In the genomic region with DNA sequence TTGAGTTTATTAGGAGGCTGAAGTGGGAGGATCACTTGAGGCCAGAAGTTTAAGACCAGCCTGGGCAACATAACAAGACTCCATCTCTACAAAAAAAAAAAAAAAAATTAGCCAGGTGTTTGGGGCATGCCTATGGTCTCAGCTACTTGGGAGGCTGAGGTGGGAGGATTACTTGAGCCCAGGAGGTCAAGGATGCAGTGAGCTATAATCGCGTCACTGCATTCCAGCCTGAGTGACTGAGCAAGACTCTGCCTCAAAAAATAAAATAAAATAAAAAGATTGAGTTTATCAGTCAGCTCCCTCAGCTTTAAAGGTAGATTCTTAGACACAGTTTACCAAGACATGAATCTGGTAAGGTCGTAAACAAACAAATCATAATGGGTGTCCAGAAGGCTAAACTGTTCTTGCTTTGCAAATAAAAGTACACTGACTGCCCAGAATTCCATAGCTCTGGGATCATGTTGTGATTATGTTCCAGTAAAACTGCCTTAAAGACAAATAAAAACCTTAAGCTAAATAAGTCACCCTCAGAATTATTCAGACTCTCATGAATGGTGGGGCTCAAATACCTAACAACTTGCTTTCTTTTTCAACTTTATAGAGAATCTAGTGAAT, we compare ENCODE assay signal across 22 cellular contexts. TPM values are rescaled to one million over a fixed set of nuclear protein-coding genes. Genes with fewer than 3 reads are reported as not detected.
DNase-seq lines count a peak whose midpoint lies in the region; ATAC-seq and TF ChIP-seq lines count a peak whose summit lies in the region.
"Had no signal": no experiment of that assay in that cellular context is flagged by ENCODE, and none has a peak within 500 bp of the region (broad histone marks: within the 10 kb centered on the region; RNA-seq: fewer than 3 reads in every experiment).

No MANE protein-coding gene starts in this region.

- ATAC-seq in Right ventricle myocardium inferior: no peak
- ATAC-seq: activated CD4-positive, CD25-positive, alpha-beta regulatory T cell treated with anti-CD3 and anti-CD28 coated beads, Interleukin-2, amount 50 U/mL, for 24 hours; gastrocnemius medialis; stimulated activated naive B cell treated with anti-CD40 and anti-IgM and Interleukin-4, amounts not matched to agents 10 μg/mL and 1 μg/mL and 100 μg/mL, for 72 hours had no signal

- POLR2A ChIA-PET in HEK293 (lab: Yijun Ruan, JAX): interaction anchor here (0.6 to 1.2 kb wide), 4 partner anchors 9 to 1117 kb away, joined by 3 to 7 read pairs (median 4); a partner anchor contains a TSS
- POLR2A ChIA-PET in OCI-LY7 (lab: Charles Lee): interaction anchor here (0.7 to 1.0 kb wide), 3 partner anchors 12 to 108 kb away, joined by 3 to 5 read pairs (median 4); no protein-coding TSS in a partner anchor

- no TSS peak for BruUV-seq in OCI-LY7 (replicated peaks; lab: Mats Ljungman, UMichigan)

- H3K9me2 ChIP-seq in hepatocyte (replicated peaks; ENCODE audit: insufficient read depth) (no peaks in the 10 kb centered on the region), OCI-LY7 (ENCODE audit: insufficient read depth, low read length) (no peaks in the 10 kb centered on the region)

- H3K4me1 ChIP-seq in HEK293 (ENCODE audit: control insufficient read depth, insufficient read depth, low read length) (peaks cover 10% of the 10 kb centered on the region), hepatocyte (ENCODE audit: insufficient read depth) (peaks cover 22% of the 10 kb centered on the region), thyroid gland (peaks cover 0 to 7% of the 10 kb centered on the region in 2 donors), OCI-LY7 (ENCODE audit: insufficient read depth, low read length, poor library complexity, severe bottlenecking) (no peaks in the 10 kb centered on the region)
- H3K4me1 ChIP-seq: gastrocnemius medialis had no signal

- 62% methylated on average over 3 of the region's 3 CpGs for WGBS in hepatocyte (ENCODE audit: low lambda C conversion rate, missing lambda C conversion rate)
- WGBS in thyroid gland, 2 donors: 76 to 89% methylated on average over 3 of the region's 3 CpGs

- CTCF ChIA-PET in HEK293 (lab: Yijun Ruan, JAX): interaction anchor here (0.5 to 3.8 kb wide), 8 partner anchors 10 to 1984 kb away, joined by 3 to 20 read pairs (median 3); no protein-coding TSS in a partner anchor
- CTCF ChIA-PET in OCI-LY7 (lab: Charles Lee; ENCODE audit: unreplicated experiment): no interaction called here

- H3K4me2 ChIP-seq in hepatocyte (peak overlapping the region; percentile 18), OCI-LY7 (ENCODE audit: low read length) (no peak overlapping the region)

- H3K79me2 ChIP-seq in hepatocyte (peaks cover 6% of the 10 kb centered on the region), OCI-LY7 (ENCODE audit: insufficient read depth, low read depth, low read length) (no peaks in the 10 kb centered on the region)

- H4K20me1 ChIP-seq in hepatocyte (ENCODE audit: insufficient read depth, poor library complexity, severe bottlenecking): no peaks in the 10 kb centered on the region
- H4K20me1 ChIP-seq in OCI-LY7 (ENCODE audit: insufficient read depth, low read length): no peaks in the 10 kb centered on the region

- H3K27me3 ChIP-seq in hepatocyte (no peaks in the 10 kb centered on the region), thyroid gland (no peaks in the 10 kb centered on the region)
- H3K27me3 ChIP-seq: cardiac muscle cell, gastrocnemius medialis had no signal

- H3K9me3 ChIP-seq in HEK293 (ENCODE audit: control insufficient read depth, insufficient read depth, low read depth, low read length) (no peaks in the 10 kb centered on the region), hepatocyte (ENCODE audit: low read depth) (no peaks in the 10 kb centered on the region), thyroid gland (no peaks in the 10 kb centered on the region), OCI-LY7 (ENCODE audit: low read length) (no peaks in the 10 kb centered on the region)
- H3K9me3 ChIP-seq: gastrocnemius medialis had no signal

- TF ChIP-seq POLR2A in thyroid gland (IDR thresholded peaks at IDR 0.05): no peak

- H3K36me3 ChIP-seq in HEK293 (ENCODE audit: control insufficient read depth in 2 of 2, insufficient read depth in 1 of 2, low read length in 2 of 2) (peaks cover 0 to 7% of the 10 kb centered on the region in 2 experiments; a peak in 1 of 3 replicates), hepatocyte (replicated peaks; ENCODE audit: insufficient read depth, low read depth) (no peaks in the 10 kb centered on the region), thyroid gland (no peaks in the 10 kb centered on the region), OCI-LY7 (ENCODE audit: insufficient read depth, low read length) (no peaks in the 10 kb centered on the region)
- H3K36me3 ChIP-seq: cardiac muscle cell, gastrocnemius medialis had no signal

- H3K27ac ChIP-seq in HEK293 (ENCODE audit: extremely low read depth, low read depth, low read length) (no peak overlapping the region), VCaP (peak overlapping the region; percentile 91), hepatocyte (peak overlapping the region; percentile 83), thyroid gland (peak overlapping the region; percentile 58 to 78 (median 60)), OCI-LY7 (ENCODE audit: low read depth, low read length, poor library complexity, severe bottlenecking) (no peak overlapping the region)
- H3K27ac ChIP-seq: cardiac muscle cell, gastrocnemius medialis had no signal

- DNase-seq in hepatocyte (ENCODE audit: low spot score): no peak
- no peak for DNase-seq in thyroid gland
- no peak for DNase-seq in SHP77 (lab: John Stamatoyannopoulos, UW)
- DNase-seq in Right ventricle myocardium inferior (ENCODE audit: missing footprints): no peak
- no peak for DNase-seq in OCI-LY7 (ENCODE audit: low spot score)
- DNase-seq: activated naive CD4-positive, alpha-beta T cell treated with anti-CD3 and anti-CD28 coated beads for 36 hours; C1 segment of cervical spinal cord; DMS79 treated with DMSO at 0.1 percent for 48 hours; effector memory CD4-positive, alpha-beta T cell; gastrocnemius medialis; H9; KBM-7; NCI-H1417 treated with DMSO at 0.1 percent for 48 hours; NCI-H510A; small intestine; stimulated activated naive B cell treated with anti-CD40 and anti-IgM and Interleukin-4, amounts not matched to agents 10 μg/mL and 1 μg/mL and 100 μg/mL, for 72 hours; T-helper 1 cell had no signal

- H3K4me3 ChIP-seq in HEK293 (ENCODE audit: low read depth, low read length) (no peak overlapping the region), hepatocyte (no peak overlapping the region), thyroid gland (replicated peaks in 1 of 3) (no peak overlapping the region), OCI-LY7 (ENCODE audit: low read depth, low read length, poor library complexity, severe bottlenecking) (no peak overlapping the region)
- H3K4me3 ChIP-seq: cardiac muscle cell, gastrocnemius medialis had no signal

- no peak for TF ChIP-seq CTCF in HEK293 (tag by site-specific recombination; IDR thresholded peaks at IDR 0.05)
- no peak for TF ChIP-seq CTCF in VCaP (conservative IDR thresholded peaks at IDR 0.05)
- TF ChIP-seq CTCF in hepatocyte (IDR thresholded peaks at IDR 0.05; ENCODE audit: poor library complexity): no peak
- no peak for TF ChIP-seq CTCF in thyroid gland (IDR thresholded peaks at IDR 0.05)
- TF ChIP-seq CTCF in OCI-LY7 (conservative IDR thresholded peaks at IDR 0.05; ENCODE audit: low read length): no peak

- no peak overlapping the region for H2AFZ ChIP-seq in hepatocyte
- H2AFZ ChIP-seq in OCI-LY7 (ENCODE audit: low read length): no peak overlapping the region

- intact Hi-C loops in thyroid gland (cut with DNase I) (no loop called here), Right ventricle myocardium inferior (cut with DNase I) (no loop called here), OCI-LY7 (cut with micrococcal nuclease; ENCODE audit: unreplicated experiment) (no loop called here)

TF ChIP-seq in HEK293, 187 proteins besides CTCF, POLR2A, EP300 and RAD21 (continues in another document):
- TF ChIP-seq ZSCAN16 (tag by site-specific recombination; IDR thresholded peaks at IDR 0.05) (no peak), GLIS1 (tag by site-specific recombination; IDR thresholded peaks at IDR 0.05) (peak; percentile 73)
- TF ChIP-seq, protein P1, sequence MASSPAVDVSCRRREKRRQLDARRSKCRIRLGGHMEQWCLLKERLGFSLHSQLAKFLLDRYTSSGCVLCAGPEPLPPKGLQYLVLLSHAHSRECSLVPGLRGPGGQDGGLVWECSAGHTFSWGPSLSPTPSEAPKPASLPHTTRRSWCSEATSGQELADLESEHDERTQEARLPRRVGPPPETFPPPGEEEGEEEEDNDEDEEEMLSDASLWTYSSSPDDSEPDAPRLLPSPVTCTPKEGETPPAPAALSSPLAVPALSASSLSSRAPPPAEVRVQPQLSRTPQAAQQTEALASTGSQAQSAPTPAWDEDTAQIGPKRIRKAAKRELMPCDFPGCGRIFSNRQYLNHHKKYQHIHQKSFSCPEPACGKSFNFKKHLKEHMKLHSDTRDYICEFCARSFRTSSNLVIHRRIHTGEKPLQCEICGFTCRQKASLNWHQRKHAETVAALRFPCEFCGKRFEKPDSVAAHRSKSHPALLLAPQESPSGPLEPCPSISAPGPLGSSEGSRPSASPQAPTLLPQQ (tag by site-specific recombination; IDR thresholded peaks at IDR 0.05): no peak
- TF ChIP-seq, protein P2, sequence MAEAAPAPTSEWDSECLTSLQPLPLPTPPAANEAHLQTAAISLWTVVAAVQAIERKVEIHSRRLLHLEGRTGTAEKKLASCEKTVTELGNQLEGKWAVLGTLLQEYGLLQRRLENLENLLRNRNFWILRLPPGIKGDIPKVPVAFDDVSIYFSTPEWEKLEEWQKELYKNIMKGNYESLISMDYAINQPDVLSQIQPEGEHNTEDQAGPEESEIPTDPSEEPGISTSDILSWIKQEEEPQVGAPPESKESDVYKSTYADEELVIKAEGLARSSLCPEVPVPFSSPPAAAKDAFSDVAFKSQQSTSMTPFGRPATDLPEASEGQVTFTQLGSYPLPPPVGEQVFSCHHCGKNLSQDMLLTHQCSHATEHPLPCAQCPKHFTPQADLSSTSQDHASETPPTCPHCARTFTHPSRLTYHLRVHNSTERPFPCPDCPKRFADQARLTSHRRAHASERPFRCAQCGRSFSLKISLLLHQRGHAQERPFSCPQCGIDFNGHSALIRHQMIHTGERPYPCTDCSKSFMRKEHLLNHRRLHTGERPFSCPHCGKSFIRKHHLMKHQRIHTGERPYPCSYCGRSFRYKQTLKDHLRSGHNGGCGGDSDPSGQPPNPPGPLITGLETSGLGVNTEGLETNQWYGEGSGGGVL (tag by site-specific recombination; IDR thresholded peaks at IDR 0.05): no peak

RNA-seq across cellular contexts. Expression of a gene that starts 18.7 kb away (rescaled TPM):
- 21.9 and 27.0 TPM in 2 replicates for total RNA-seq in hepatocyte
- 35.3 and 45.1 TPM in 2 replicates for polyA plus RNA-seq in hepatocyte
- total RNA-seq in thyroid gland: 10 to 100 TPM; 12.6 to 34.8 (median 22.5) TPM
- 112 TPM for total RNA-seq in Right ventricle myocardium inferior
- total RNA-seq in OCI-LY7 (2014; rRNA removed; shearing (Covaris generic)): 11.2 and 18.1 TPM in 2 replicates
- 17.5 and 25.7 TPM in 2 replicates for total RNA-seq in OCI-LY7 (2022)

RNA-seq across cellular contexts. Expression of a gene that starts 18.8 kb away (rescaled TPM):
- total RNA-seq in hepatocyte (0.60 and 2.8 TPM in 2 replicates), thyroid gland (under 1 TPM in 1 of 4 donors, not detected in 3; 0.40 TPM), Right ventricle myocardium inferior (0.32 TPM), OCI-LY7 (2022) (0.46 TPM in 1 of 2 replicates, not detected in the other)
- 0.58 TPM in 1 of 2 replicates, not detected in the other for polyA plus RNA-seq in hepatocyte
- total RNA-seq in OCI-LY7 (2014; rRNA removed; shearing (Covaris generic)): not detected in 2 replicates
- total RNA-seq: H9, mesenteric fat pad had no signal

Comparison
In these comparisons a context has a peak if more than half of its experiments do, and no peak if none do; other contexts are left out.
1. H3K27ac ChIP-seq: peak in VCaP (single experiment), hepatocyte (single experiment) and thyroid gland (3 of 3); none in HEK293 (single experiment) and OCI-LY7 (single experiment).